In the genomic region with DNA sequence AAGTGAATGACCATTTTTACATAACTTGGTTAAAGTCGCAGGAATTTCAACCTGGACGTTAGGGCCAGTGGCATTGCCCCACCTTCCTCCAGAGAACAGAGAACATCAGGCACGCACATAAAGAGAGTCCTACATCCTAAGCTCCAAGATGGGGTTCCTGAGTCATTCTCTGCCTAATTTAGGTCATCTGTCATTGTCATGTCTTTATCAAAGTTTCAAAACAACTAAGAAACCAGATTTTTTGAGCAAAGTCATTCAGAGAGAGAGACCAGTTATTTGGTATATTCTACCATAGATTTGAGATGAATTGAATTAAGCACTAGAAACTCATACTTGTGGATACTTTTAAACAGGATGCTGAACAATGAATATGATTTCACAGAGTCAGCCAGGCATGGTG, we compare ENCODE assay signal across 1 cellular context.
TF ChIP-seq lines count a peak whose summit lies in the region.

No MANE protein-coding gene starts in this region.

TF ChIP-seq in K562, 482 proteins besides CTCF, POLR2A, EP300 and RAD21 (continued from another document):
- TF ChIP-seq, protein P1, sequence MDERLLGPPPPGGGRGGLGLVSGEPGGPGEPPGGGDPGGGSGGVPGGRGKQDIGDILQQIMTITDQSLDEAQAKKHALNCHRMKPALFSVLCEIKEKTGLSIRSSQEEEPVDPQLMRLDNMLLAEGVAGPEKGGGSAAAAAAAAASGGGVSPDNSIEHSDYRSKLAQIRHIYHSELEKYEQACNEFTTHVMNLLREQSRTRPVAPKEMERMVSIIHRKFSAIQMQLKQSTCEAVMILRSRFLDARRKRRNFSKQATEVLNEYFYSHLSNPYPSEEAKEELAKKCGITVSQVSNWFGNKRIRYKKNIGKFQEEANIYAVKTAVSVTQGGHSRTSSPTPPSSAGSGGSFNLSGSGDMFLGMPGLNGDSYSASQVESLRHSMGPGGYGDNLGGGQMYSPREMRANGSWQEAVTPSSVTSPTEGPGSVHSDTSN (CRISPR knock-in tag; IDR thresholded peaks at IDR 0.05; ENCODE audit: low read depth) = no peak
- TF ChIP-seq, protein P1 (tag; conservative IDR thresholded peaks at IDR 0.05; ENCODE audit: low read depth) = 0 out of 2 replicates have a peak, but pooled peaks have one; percentile 61
TF ChIP-seq in K562: peak in this region for 3.
